ENCODE assay signal across 16 cellular contexts in genomic region chr1:5938068-5938740, GRCh38. TPM values are rescaled to one million over a fixed set of nuclear protein-coding genes. Genes with fewer than 3 reads are reported as not detected.
DNase-seq lines count a peak whose midpoint lies in the region; ATAC-seq and TF ChIP-seq lines count a peak whose summit lies in the region.
"Had no signal": no experiment of that assay in that cellular context is flagged by ENCODE, and none has a peak within 500 bp of the region (broad histone marks: within the 10 kb centered on the region; RNA-seq: fewer than 3 reads in every experiment).

No MANE protein-coding gene starts in this region.

- no peaks in the 10 kb centered on the region for H3K36me3 ChIP-seq in smooth muscle cell (ENCODE audit: low read depth)
- H3K36me3 ChIP-seq: neutrophil had no signal

- H2AFZ ChIP-seq in smooth muscle cell (ENCODE audit: low read depth), result no peak overlapping the region

- peak overlapping the region; percentile 62 for H3K4me2 ChIP-seq in smooth muscle cell

- H3K27me3 ChIP-seq in smooth muscle cell (ENCODE audit: low read depth), result no peaks in the 10 kb centered on the region
- H3K27me3 ChIP-seq: neutrophil had no signal

- no peaks in the 10 kb centered on the region for H3K79me2 ChIP-seq in smooth muscle cell (ENCODE audit: low read depth)

- H3K9me3 ChIP-seq in smooth muscle cell (replicated peaks; ENCODE audit: low read depth), result no peaks in the 10 kb centered on the region
- H3K9me3 ChIP-seq: lower lobe of right lung, neutrophil had no signal

- H3K4me3 ChIP-seq in fibroblast of pulmonary artery (replicated peaks; ENCODE audit: low read depth, low read length) (no peak overlapping the region), smooth muscle cell (no peak overlapping the region)
- H3K4me3 ChIP-seq: lower lobe of right lung had no signal

- 72% methylated on average over 21 of the region's 21 CpGs for WGBS in smooth muscle cell (ENCODE audit: low lambda C conversion rate)

- peak overlapping the region; percentile 30 for H3K27ac ChIP-seq in smooth muscle cell (ENCODE audit: low read depth)
- H3K27ac ChIP-seq: C4-2B, lower lobe of right lung, neutrophil had no signal

- ATAC-seq in GM18517 (IDR thresholded peaks at IDR 0.05; ENCODE audit: unreplicated experiment) (no peak), HG02938 (IDR thresholded peaks at IDR 0.05; ENCODE audit: unreplicated experiment) (no peak)
- ATAC-seq: lower lobe of right lung had no signal

- no peaks in the 10 kb centered on the region for H4K20me1 ChIP-seq in smooth muscle cell (ENCODE audit: low read depth)

- DNase-seq in Daoy (ENCODE audit: low read depth) (peak; percentile 79), RPMI7951 (ENCODE audit: low read depth) (peak; percentile 83), fibroblast of pulmonary artery (ENCODE audit: low read depth) (peak; percentile 42), smooth muscle cell (lab: John Stamatoyannopoulos, UW; ENCODE audit: unreplicated experiment) (no peak), NCI-H510A (lab: John Stamatoyannopoulos, UW) (no peak), NCI-H748 (lab: John Stamatoyannopoulos, UW; ENCODE audit: unreplicated experiment) (no peak)
- DNase-seq: activated CD4-positive, alpha-beta T cell treated with anti-CD3 and anti-CD28 coated beads, Interleukin-2, amount 10 ng/mL, durations not matched to agents 7 days and 5 days; hippocampal formation; lower lobe of right lung; NCI-H1092; NCI-H524; T-helper 9 cell had no signal

- no peak overlapping the region for H3K9ac ChIP-seq in smooth muscle cell (ENCODE audit: low read depth)

- TF ChIP-seq CTCF in fibroblast of pulmonary artery (IDR thresholded peaks at IDR 0.05; ENCODE audit: low read length, missing control alignments) (no peak), smooth muscle cell (IDR thresholded peaks at IDR 0.05; ENCODE audit: borderline replicate concordance, insufficient read depth, poor library complexity, severe bottlenecking) (no peak)

- no peaks in the 10 kb centered on the region for H3K4me1 ChIP-seq in smooth muscle cell (ENCODE audit: low read depth)
- H3K4me1 ChIP-seq: lower lobe of right lung had no signal

- no peaks in the 10 kb centered on the region for H3F3A ChIP-seq in smooth muscle cell (ENCODE audit: low read depth)

RNA-seq across cellular contexts. Expression of gene NPHP4, which starts 54.0 kb away (rescaled TPM):
- total RNA-seq in Daoy (2014; rRNA removed; shearing (Covaris generic)), result 3.9 and 5.3 TPM in 2 replicates
- total RNA-seq in RPMI7951 (2014; rRNA removed; shearing (Covaris generic)), result 5.6 and 6.4 TPM in 2 replicates
- 8.4 and 8.6 TPM in 2 replicates for total RNA-seq in smooth muscle cell
- polyA plus RNA-seq in smooth muscle cell, result 4.9 and 5.4 TPM in 2 replicates

Comparison
In these comparisons a context has a peak if more than half of its experiments do, and no peak if none do; other contexts are left out.
1. DNase-seq: peak in Daoy (single experiment), RPMI7951 (single experiment) and fibroblast of pulmonary artery (single experiment); none in smooth muscle cell (single experiment), NCI-H510A (single experiment) and NCI-H748 (single experiment).